In genomic region chr3:54225841-54226528, GRCh38 we compare ENCODE assay signal across 25 cellular contexts.
A peak's percentile ranks its signal among the peaks of the same experiment; 100 is the strongest.
DNase-seq lines count a peak whose midpoint lies in the region; ATAC-seq and TF ChIP-seq lines count a peak whose summit lies in the region.
"Had no signal": no experiment of that assay in that cellular context is flagged by ENCODE, and none has a peak within 500 bp of the region (broad histone marks: within the 10 kb centered on the region; RNA-seq: fewer than 3 reads in every experiment).

No MANE protein-coding gene starts in this region.

- no peak for TF ChIP-seq EP300 in neural cell (conservative IDR thresholded peaks at IDR 0.05; ENCODE audit: poor library complexity, severe bottlenecking)

- H3K9me2 ChIP-seq in neural cell (ENCODE audit: insufficient read depth, low read length) (no peaks in the 10 kb centered on the region), MM.1S (replicated peaks; ENCODE audit: insufficient read depth, low read length) (no peaks in the 10 kb centered on the region)

- H3K9me3 ChIP-seq in cardiac muscle cell (ENCODE audit: low read depth) (no peaks in the 10 kb centered on the region), neural cell (ENCODE audit: low read length) (no peaks in the 10 kb centered on the region), MM.1S (replicated peaks; ENCODE audit: insufficient read depth, low read length) (no peaks in the 10 kb centered on the region)
- H3K9me3 ChIP-seq: breast epithelium, left lung, neutrophil, prostate gland had no signal

- H3K79me2 ChIP-seq in neural cell (replicated peaks; ENCODE audit: insufficient read depth, low read length) = no peaks in the 10 kb centered on the region
- no peaks in the 10 kb centered on the region for H3K79me2 ChIP-seq in MM.1S (ENCODE audit: low read length)

- H3K9ac ChIP-seq in neural cell (ENCODE audit: low read length) = no peak overlapping the region
- H3K9ac ChIP-seq in MM.1S (ENCODE audit: low read length) = no peak overlapping the region

- ATAC-seq in GM21825 (IDR thresholded peaks at IDR 0.05; ENCODE audit: unreplicated experiment) = no peak
- ATAC-seq in stimulated activated naive CD8-positive, alpha-beta T cell treated with anti-CD3 and anti-CD28 coated beads, Interleukin-15, Interleukin-2, amounts not matched to agents 100 U/mL and 50 U/mL, for 24 hours = no peak
- ATAC-seq: GM12878; left lung; stimulated activated effector memory CD8-positive, alpha-beta T cell treated with anti-CD3 and anti-CD28 coated beads, Interleukin-12 subunit alpha, Interleukin-12 subunit beta, amount 100 ng/mL, for 72 hours had no signal

- TF ChIP-seq CTCF in cardiac muscle cell (IDR thresholded peaks at IDR 0.05; ENCODE audit: low read depth, low read length) (no peak), neural cell (IDR thresholded peaks at IDR 0.05; ENCODE audit: poor library complexity, severe bottlenecking) (no peak), MM.1S (IDR thresholded peaks at IDR 0.05; ENCODE audit: low read length) (no peak)

- H4K20me1 ChIP-seq in neural cell (ENCODE audit: insufficient read depth) (no peaks in the 10 kb centered on the region), MM.1S (ENCODE audit: insufficient read depth, low read length) (no peaks in the 10 kb centered on the region)

- DNase-seq in NCI-H2171 treated with DMSO at 0.1 percent for 48 hours (lab: John Stamatoyannopoulos, UW) = peak; percentile 1
- no peak for DNase-seq in NCI-H2171 (lab: John Stamatoyannopoulos, UW)
- no peak for DNase-seq in HEK293T (ENCODE audit: extremely low spot score)
- DNase-seq in cardiac muscle cell (ENCODE audit: low read depth in 1 of 2, low spot score in 1 of 2) = peak; percentile 6 to 8
- DNase-seq in MM.1S = no peak
- DNase-seq in stimulated activated naive CD8-positive, alpha-beta T cell treated with anti-CD3 and anti-CD28 coated beads, Interleukin-15, Interleukin-2, amounts not matched to agents 100 U/mL and 50 U/mL, for 24 hours = no peak
- DNase-seq: activated CD4-positive, alpha-beta T cell treated with anti-CD3 and anti-CD28 coated beads for 4 hours; activated CD8-positive, alpha-beta memory T cell treated with anti-CD3 and anti-CD28 coated beads for 24 hours; activated T-cell treated with anti-CD3 and anti-CD28 coated beads for 4 hours; CD4-positive, alpha-beta T cell; KBM-7; left lung; NCI-H1417 treated with DMSO at 0.1 percent for 48 hours; NCI-H446; substantia nigra; SW 1271; T1000 had no signal

- H3K4me3 ChIP-seq in cardiac muscle cell (no peak overlapping the region), neural cell (ENCODE audit: low read length) (no peak overlapping the region), MM.1S (ENCODE audit: low read length) (no peak overlapping the region)
- H3K4me3 ChIP-seq: breast epithelium, GM12878, left lung, prostate gland had no signal

- H3K27ac ChIP-seq in cardiac muscle cell (no peak overlapping the region), neural cell (ENCODE audit: low read length) (no peak overlapping the region), MM.1S (ENCODE audit: low read length) (no peak overlapping the region)
- H3K27ac ChIP-seq: breast epithelium, left lung, neutrophil, prostate gland, VCaP had no signal

- no peak for TF ChIP-seq RAD21 in neural cell (conservative IDR thresholded peaks at IDR 0.05)

- H2AFZ ChIP-seq in neural cell (ENCODE audit: low read depth, low read length) = no peak overlapping the region
- no peak overlapping the region for H2AFZ ChIP-seq in MM.1S (ENCODE audit: low read length)

- H3F3A ChIP-seq in neural cell (ENCODE audit: insufficient read depth, low read length, poor library complexity, severe bottlenecking) = no peaks in the 10 kb centered on the region
- no peaks in the 10 kb centered on the region for H3F3A ChIP-seq in MM.1S (ENCODE audit: insufficient read depth, low read length)

- H3K4me2 ChIP-seq in neural cell (ENCODE audit: low read length) = no peak overlapping the region
- no peak overlapping the region for H3K4me2 ChIP-seq in MM.1S (ENCODE audit: low read depth, low read length)

- H3K27me3 ChIP-seq in cardiac muscle cell = no peaks in the 10 kb centered on the region
- no peaks in the 10 kb centered on the region for H3K27me3 ChIP-seq in neural cell (ENCODE audit: insufficient read depth, low read depth, low read length)
- no peaks in the 10 kb centered on the region for H3K27me3 ChIP-seq in MM.1S (replicated peaks; ENCODE audit: insufficient read depth, low read length)
- H3K27me3 ChIP-seq: breast epithelium, left lung, neutrophil had no signal

- CTCF ChIA-PET in HEK293T (lab: Yijun Ruan, JAX) = no interaction called here

- H3K36me3 ChIP-seq in cardiac muscle cell (no peaks in the 10 kb centered on the region), neural cell (ENCODE audit: insufficient read depth, low read length) (no peaks in the 10 kb centered on the region), MM.1S (replicated peaks; ENCODE audit: insufficient read depth, low read length) (no peaks in the 10 kb centered on the region)
- H3K36me3 ChIP-seq: breast epithelium, left lung, neutrophil, prostate gland had no signal

- POLR2A ChIA-PET in HEK293T (lab: Yijun Ruan, JAX) = no interaction called here

- H3K4me1 ChIP-seq in cardiac muscle cell (ENCODE audit: low read depth) = no peaks in the 10 kb centered on the region
- H3K4me1 ChIP-seq in MM.1S (ENCODE audit: low read length) = no peaks in the 10 kb centered on the region
- H3K4me1 ChIP-seq: breast epithelium, left lung, prostate gland had no signal

TF ChIP-seq in HEK293T, 16 proteins besides CTCF, POLR2A, EP300 and RAD21:
- no peak for TF ChIP-seq NFRKB (IDR thresholded peaks at IDR 0.05)
- TF ChIP-seq ZNF384 (IDR thresholded peaks at IDR 0.05) = peak; percentile 56

TF ChIP-seq in neural cell, 6 proteins besides CTCF, POLR2A, EP300 and RAD21:
- TF ChIP-seq POLR2AphosphoS5 (IDR thresholded peaks at IDR 0.05) (peak; percentile 40), SMC3 (conservative IDR thresholded peaks at IDR 0.05; ENCODE audit: poor library complexity) (no peak)

Comparison
In these comparisons a context has a peak if more than half of its experiments do, and no peak if none do; other contexts are left out.
1. DNase-seq: peak in NCI-H2171 treated with DMSO at 0.1 percent for 48 hours (single experiment) and cardiac muscle cell (2 of 2); none in NCI-H2171 (single experiment), HEK293T (single experiment), MM.1S (single experiment) and stimulated activated naive CD8-positive, alpha-beta T cell treated with anti-CD3 and anti-CD28 coated beads, Interleukin-15, Interleukin-2, amounts not matched to agents 100 U/mL and 50 U/mL, for 24 hours (single experiment).